In the genomic region with DNA sequence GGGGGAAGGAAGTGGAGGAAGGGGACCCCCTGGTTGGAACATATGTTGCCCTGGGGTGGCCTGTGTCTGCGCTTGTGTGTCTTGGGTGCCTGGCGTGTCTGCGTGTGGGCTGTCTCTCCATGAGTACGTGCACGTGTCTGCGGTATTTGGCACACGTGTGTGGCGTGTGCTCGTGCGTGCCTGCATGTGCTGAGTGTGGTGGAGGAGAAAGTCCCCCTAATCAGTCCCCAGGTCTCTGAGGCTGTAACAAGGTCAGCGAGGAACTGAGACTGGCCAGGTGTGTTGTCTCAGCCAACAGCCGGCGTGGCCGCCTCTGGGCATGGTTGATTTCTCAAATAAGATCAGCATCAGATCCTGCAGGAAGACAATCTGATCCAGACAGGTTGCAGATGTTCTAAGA, we compare ENCODE assay signal across 1 cellular context.
A peak's percentile ranks its signal among the peaks of the same experiment; 100 is the strongest.
TF ChIP-seq lines count a peak whose summit lies in the region.

No MANE protein-coding gene starts in this region.

TF ChIP-seq in IMR-90, 13 proteins besides CTCF, POLR2A, EP300 and RAD21:
- TF ChIP-seq BHLHE40 (IDR thresholded peaks at IDR 0.05; ENCODE audit: low read depth, low read length), result peak; percentile 64
- no peak for TF ChIP-seq FOS (IDR thresholded peaks at IDR 0.05; ENCODE audit: low read depth, low read length)
